Comparison of ENCODE assay signal across 15 cellular contexts in the genomic region with DNA sequence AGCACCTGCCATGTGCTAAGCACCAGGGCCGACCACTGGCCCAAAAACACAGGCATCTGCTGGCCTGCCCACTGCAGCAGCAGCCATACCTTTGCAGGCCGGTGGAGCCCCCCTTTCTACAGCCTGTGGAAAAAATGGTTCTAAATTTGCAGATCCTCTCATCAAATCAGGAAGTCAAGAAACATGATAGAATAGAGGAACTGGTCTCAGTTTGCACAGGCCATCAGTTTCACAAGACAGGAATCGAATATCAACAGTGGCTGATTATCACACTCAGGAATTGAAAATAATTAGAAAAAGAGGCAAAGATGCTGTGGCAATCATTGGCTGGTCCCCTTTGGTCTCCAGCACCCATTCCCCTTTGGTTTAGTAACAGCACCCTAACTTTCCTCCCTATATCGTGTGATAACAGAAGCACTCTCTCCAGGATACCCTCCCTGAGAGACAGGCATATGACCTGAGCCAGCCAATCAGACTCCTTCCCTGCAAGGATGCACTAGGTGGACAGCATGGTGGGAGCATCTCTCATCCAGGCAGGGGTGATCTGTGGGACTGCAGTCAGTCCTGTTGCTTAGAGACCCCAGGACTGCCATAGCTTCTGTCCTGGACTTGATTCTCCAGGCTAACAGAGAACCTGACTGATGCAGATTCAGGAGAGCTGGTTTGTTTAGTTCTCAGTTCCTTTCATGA. TPM values are rescaled to one million over a fixed set of nuclear protein-coding genes. Genes with fewer than 3 reads are reported as not detected.
A peak's percentile ranks its signal among the peaks of the same experiment; 100 is the strongest.
DNase-seq lines count a peak whose midpoint lies in the region; ATAC-seq, FAIRE-seq and TF ChIP-seq lines count a peak whose summit lies in the region.
"Had no signal": no experiment of that assay in that cellular context is flagged by ENCODE, and none has a peak within 500 bp of the region (broad histone marks: within the 10 kb centered on the region; RNA-seq: fewer than 3 reads in every experiment).

No MANE protein-coding gene starts in this region.

- no peak overlapping the region for H3K14ac ChIP-seq in H1 (ENCODE audit: insufficient read length)

- TF ChIP-seq POLR2A in H1 (IDR thresholded peaks at IDR 0.05; ENCODE audit: control extremely low read depth in 1 of 2, low read depth in 2 of 2, low read length in 2 of 2): no peak

- no peak overlapping the region for H3K4ac ChIP-seq in H1 (replicated peaks; ENCODE audit: insufficient read length, low read depth, low read length)

- no peaks in the 10 kb centered on the region for H3K79me1 ChIP-seq in H1 (ENCODE audit: low read depth, low read length)

- H2BK15ac ChIP-seq in H1 (ENCODE audit: low read length): no peak overlapping the region

- H2AK5ac ChIP-seq in H1 (ENCODE audit: low read depth, low read length): no peak overlapping the region

- no TSS peak for BruUV-seq in PC-9 (replicated peaks; lab: Mats Ljungman, UMichigan)

- no peak overlapping the region for H4K8ac ChIP-seq in H1 (ENCODE audit: extremely low read depth, insufficient read depth, low read length)

- H3K4me3 Mint-ChIP-seq in activated CD8-positive, alpha-beta memory T cell treated with anti-CD3 and anti-CD28 coated beads, Interleukin-2, amount 10 ng/mL, durations not matched to agents 7 days and 5 days: no peak overlapping the region
- H3K4me3 Mint-ChIP-seq: natural killer cell treated with Interleukin-12 subunit alpha and Interleukin-12 subunit beta and Interleukin-15 and Interleukin-18, amount 100 ng/mL, for 72 hours; T-cell had no signal

- POLR2A ChIA-PET in PC-9 (lab: Charles Lee; ENCODE audit: unreplicated experiment): no interaction called here
- POLR2A ChIA-PET in H1 (lab: Charles Lee; ENCODE audit: partially characterized antibody): interaction anchor here (0.7 to 3.0 kb wide), 4 partner anchors 10 to 118 kb away, joined by 3 to 11 read pairs (median 4); no protein-coding TSS in a partner anchor

- intact Hi-C loops in PC-9 (cut with micrococcal nuclease; ENCODE audit: unreplicated experiment): no loop called here
- intact Hi-C loops in upper lobe of right lung (cut with DNase I): no loop called here

- no peaks in the 10 kb centered on the region for H3K36me3 ChIP-seq in PC-9 (ENCODE audit: low read depth)
- peaks cover 0 to 3% (median 0%) of the 10 kb centered on the region in 4 experiments; a peak in 2 of 8 replicates for H3K36me3 ChIP-seq in H1 (ENCODE audit: control insufficient read depth in 2 of 4, insufficient read depth in 4 of 4, low read length in 3 of 4)
- H3K36me3 ChIP-seq in upper lobe of right lung: no peaks in the 10 kb centered on the region
- H3K36me3 ChIP-seq: tibial artery had no signal

- H4K91ac ChIP-seq in H1 (replicated peaks; ENCODE audit: insufficient read length, low read length): no peak overlapping the region

- TF ChIP-seq CTCF in PC-9 (conservative IDR thresholded peaks at IDR 0.05) (no peak), H1 (IDR thresholded peaks at IDR 0.05; ENCODE audit: control extremely low read depth in 1 of 3, insufficient read depth in 1 of 3, low read depth in 1 of 3, low read length in 3 of 3) (no peak), upper lobe of right lung (IDR thresholded peaks at IDR 0.05) (no peak), foreskin keratinocyte (conservative IDR thresholded peaks at IDR 0.05) (no peak)

- no peaks in the 10 kb centered on the region for H3K27me3 ChIP-seq in PC-9 (ENCODE audit: insufficient read depth, low read depth)
- H3K27me3 ChIP-seq in H1 (replicated peaks in 1 of 4; ENCODE audit: control insufficient read depth in 3 of 4, extremely low read depth in 1 of 4, insufficient read depth in 3 of 4, low read length in 3 of 4): peaks cover 0 to 4% (median 2%) of the 10 kb centered on the region in 4 experiments; a peak in 2 of 7 replicates
- peaks cover 9% of the 10 kb centered on the region for H3K27me3 ChIP-seq in upper lobe of right lung
- no peaks in the 10 kb centered on the region for H3K27me3 ChIP-seq in foreskin keratinocyte

- H3K27ac Mint-ChIP-seq in activated CD8-positive, alpha-beta memory T cell treated with anti-CD3 and anti-CD28 coated beads, Interleukin-2, amount 10 ng/mL, durations not matched to agents 7 days and 5 days: no peak overlapping the region
- H3K27ac Mint-ChIP-seq: natural killer cell treated with Interleukin-12 subunit alpha and Interleukin-12 subunit beta and Interleukin-15 and Interleukin-18, amount 100 ng/mL, for 72 hours; T-cell had no signal

- no peak overlapping the region for H2BK20ac ChIP-seq in H1 (ENCODE audit: low read length)

- peaks cover 4% of the 10 kb centered on the region; the same call in 1 of the 2 replicates for H3K23me2 ChIP-seq in H1 (ENCODE audit: low read depth, low read length)

- no peaks in the 10 kb centered on the region for H3K9me2 ChIP-seq in PC-9 (ENCODE audit: insufficient read depth)

- H3K4me1 ChIP-seq in PC-9 (replicated peaks; ENCODE audit: insufficient read depth) (peaks cover 41% of the 10 kb centered on the region), H1 (replicated peaks in 1 of 4; ENCODE audit: control insufficient read depth in 3 of 4, insufficient read depth in 4 of 4, low read length in 3 of 4) (peaks cover 9 to 18% (median 14%) of the 10 kb centered on the region in 4 experiments), upper lobe of right lung (no peaks in the 10 kb centered on the region), foreskin keratinocyte (peaks cover 30% of the 10 kb centered on the region)

- H3K9me3 Mint-ChIP-seq in activated CD8-positive, alpha-beta memory T cell treated with anti-CD3 and anti-CD28 coated beads, Interleukin-2, amount 10 ng/mL, durations not matched to agents 7 days and 5 days (ENCODE audit: low read depth): no peaks in the 10 kb centered on the region
- H3K9me3 Mint-ChIP-seq: natural killer cell treated with Interleukin-12 subunit alpha and Interleukin-12 subunit beta and Interleukin-15 and Interleukin-18, amount 100 ng/mL, for 72 hours; T-cell had no signal

- H3K36me3 Mint-ChIP-seq in activated CD8-positive, alpha-beta memory T cell treated with anti-CD3 and anti-CD28 coated beads, Interleukin-2, amount 10 ng/mL, durations not matched to agents 7 days and 5 days: peaks cover 2% of the 10 kb centered on the region
- H3K36me3 Mint-ChIP-seq: natural killer cell treated with Interleukin-12 subunit alpha and Interleukin-12 subunit beta and Interleukin-15 and Interleukin-18, amount 100 ng/mL, for 72 hours; T-cell had no signal

- no peak for FAIRE-seq in H1 (lab: Jason Lieb, UNC)

- H4K5ac ChIP-seq in H1 (ENCODE audit: insufficient read length, low read depth, low read length): no peak overlapping the region

- no peak overlapping the region for H3K56ac ChIP-seq in H1 (replicated peaks; ENCODE audit: insufficient read length, low read depth, low read length)

- H3K4me3 ChIP-seq in PC-9 (no peak overlapping the region), H1 (ENCODE audit: extremely low read depth in 1 of 4, insufficient read depth in 2 of 4, low read depth in 3 of 4, low read length in 4 of 4) (no peak overlapping the region), upper lobe of right lung (no peak overlapping the region)
- H3K4me3 ChIP-seq: tibial artery had no signal

- H2BK12ac ChIP-seq in H1 (ENCODE audit: low read depth, low read length): no peak overlapping the region

- no peak for TF ChIP-seq RAD21 in H1 (IDR thresholded peaks at IDR 0.05 in 1 of 2, conservative IDR thresholded peaks at IDR 0.05 in 1 of 2; ENCODE audit: low read depth in 2 of 2, low read length in 2 of 2)

- H3F3A ChIP-seq in PC-9 (ENCODE audit: insufficient read depth, low read depth): peaks cover 11% of the 10 kb centered on the region; the same call in 1 of the 2 replicates

- no peak overlapping the region for H3K23ac ChIP-seq in H1 (ENCODE audit: insufficient read length)

- WGBS in H1 (ENCODE audit: extremely low coverage in 1 of 2, insufficient coverage in 1 of 2, insufficient read length in 1 of 2, insufficient replicate concordance in 2 of 2, low coverage in 1 of 2, low lambda C conversion rate in 2 of 2, missing lambda C conversion rate in 1 of 2), 2 experiments: 78% methylated on average over 4 of the region's 4 CpGs; no CpG with 5 or more reads in 1 of the 2 experiments

- DNase-seq in activated CD8-positive, alpha-beta memory T cell treated with anti-CD3 and anti-CD28 coated beads, Interleukin-2, amount 10 ng/mL, durations not matched to agents 7 days and 5 days: peak; percentile 35
- no peak for DNase-seq in activated CD8-positive, alpha-beta memory T cell treated with anti-CD3 and anti-CD28 coated beads, Interleukin-2, amount 50 U/mL, for 48 hours
- DNase-seq in PC-9: no peak
- peak in 1 of 2 experiments; percentile 46 for DNase-seq in H1 (ENCODE audit: low read depth in 1 of 2, low spot score in 2 of 2)
- peak; percentile 45 for DNase-seq in upper lobe of right lung
- DNase-seq in mesenteric fat pad (ENCODE audit: low spot score): no peak
- DNase-seq in foreskin keratinocyte: no peak
- DNase-seq: cortex of kidney, DMS 273 treated with DMSO at 0.1 percent for 48 hours, tibial artery had no signal

- H2AFZ ChIP-seq in PC-9 (no peak overlapping the region), H1 (ENCODE audit: low read length) (no peak overlapping the region)

- no peaks in the 10 kb centered on the region for H3K9me3 ChIP-seq in PC-9 (ENCODE audit: insufficient read depth, low read depth)
- H3K9me3 ChIP-seq in H1 (ENCODE audit: insufficient read depth in 2 of 2, low read depth in 1 of 2, low read length in 1 of 2): no peaks in the 10 kb centered on the region
- no peaks in the 10 kb centered on the region for H3K9me3 ChIP-seq in upper lobe of right lung
- H3K9me3 ChIP-seq: tibial artery had no signal

- CTCF ChIA-PET in activated CD8-positive, alpha-beta memory T cell treated with anti-CD3 and anti-CD28 coated beads, Interleukin-2, amount 10 ng/mL, durations not matched to agents 7 days and 5 days (lab: Charles Lee): interaction anchor here (1.3 to 1.7 kb wide), 3 partner anchors 8 to 44 kb away, joined by 3 to 5 read pairs (median 3); no protein-coding TSS in a partner anchor
- CTCF ChIA-PET in PC-9 (lab: Charles Lee): interaction anchor here (1.1 kb wide), 1 partner anchor 18 kb away, joined by 3 read pairs; no protein-coding TSS in a partner anchor
- CTCF ChIA-PET in H1 (lab: Charles Lee; ENCODE audit: partially characterized antibody): interaction anchor here (0.6 to 46.3 kb wide), 9 partner anchors 8 to 199 kb away, joined by 3 to 1340 read pairs (median 5); no protein-coding TSS in a partner anchor

- peaks cover 12% of the 10 kb centered on the region for H3K4me1 Mint-ChIP-seq in activated CD8-positive, alpha-beta memory T cell treated with anti-CD3 and anti-CD28 coated beads, Interleukin-2, amount 10 ng/mL, durations not matched to agents 7 days and 5 days

- 0 out of 2 replicates have a peak overlapping the region, but pooled peaks have one; percentile 49 for H3K27ac ChIP-seq in PC-9
- no peak overlapping the region for H3K27ac ChIP-seq in H1 (ENCODE audit: low read depth, low read length)
- H3K27ac ChIP-seq in upper lobe of right lung: no peak overlapping the region
- H3K27ac ChIP-seq in foreskin keratinocyte: no peak overlapping the region
- H3K27ac ChIP-seq: tibial artery had no signal

- H3K9ac ChIP-seq in H1 (replicated peaks in 1 of 4; ENCODE audit: extremely low read depth in 1 of 4, low read depth in 3 of 4, low read length in 3 of 4): no peak overlapping the region

- H2BK5ac ChIP-seq in H1 (ENCODE audit: low read depth, low read length): no peak overlapping the region

- peaks cover 25% of the 10 kb centered on the region for H3K27me3 Mint-ChIP-seq in activated CD8-positive, alpha-beta memory T cell treated with anti-CD3 and anti-CD28 coated beads, Interleukin-2, amount 10 ng/mL, durations not matched to agents 7 days and 5 days

- no peak for TF ChIP-seq EP300 in H1 (IDR thresholded peaks at IDR 0.05; ENCODE audit: borderline replicate concordance in 1 of 2, low read depth in 2 of 2, low read length in 2 of 2)

- H4K20me1 ChIP-seq in PC-9 (ENCODE audit: insufficient read depth) (no peaks in the 10 kb centered on the region), H1 (replicated peaks in 1 of 2; ENCODE audit: control insufficient read depth in 1 of 2, insufficient read depth in 2 of 2, low read length in 2 of 2) (no peaks in the 10 kb centered on the region)

- H3K79me2 ChIP-seq in PC-9 (ENCODE audit: low read depth) (no peaks in the 10 kb centered on the region), H1 (ENCODE audit: control insufficient read depth in 1 of 2, insufficient read depth in 2 of 2, low read length in 2 of 2) (no peaks in the 10 kb centered on the region)

- ATAC-seq in activated CD8-positive, alpha-beta memory T cell treated with anti-CD3 and anti-CD28 coated beads, Interleukin-2, amount 10 ng/mL, durations not matched to agents 7 days and 5 days: no peak
- ATAC-seq in upper lobe of right lung (peak; percentile 46), HG02623 (IDR thresholded peaks at IDR 0.05; ENCODE audit: unreplicated experiment) (no peak), foreskin keratinocyte (no peak)
- ATAC-seq: natural killer cell treated with Interleukin-12 subunit alpha and Interleukin-12 subunit beta and Interleukin-15 and Interleukin-18, amount 100 ng/mL, for 72 hours; T-cell had no signal

- no peak overlapping the region for H2BK120ac ChIP-seq in H1 (replicated peaks; ENCODE audit: low read depth, low read length)

- peak overlapping the region; percentile 39; the same call in 1 of the 2 replicates for H3K4me2 ChIP-seq in PC-9
- H3K4me2 ChIP-seq in H1 (ENCODE audit: insufficient read depth in 1 of 2, low read depth in 2 of 2, low read length in 2 of 2): no peak overlapping the region

- no peak overlapping the region for H3K18ac ChIP-seq in H1 (ENCODE audit: extremely low read depth, low read length)

RNA-seq across cellular contexts. Expression of a gene that starts 3.5 kb away (rescaled TPM):
- total RNA-seq in activated CD8-positive, alpha-beta memory T cell treated with anti-CD3 and anti-CD28 coated beads, Interleukin-2, amount 10 ng/mL, durations not matched to agents 7 days and 5 days: 1 to 10 TPM; 1.0 to 1.7 TPM
- total RNA-seq in PC-9 (2021): 10.7 and 11.7 TPM in 2 replicates
- total RNA-seq in H1 (2021; fragmentation: NEBNext Ultra II Directional; extraction: Animal tissue kit (Norgen Biotek cat#: 25700)): 9.0 and 9.4 TPM in 2 replicates
- polyA plus RNA-seq in H1 (2011; rRNA removed): 6.9 and 12.5 TPM in 2 replicates
- 7.0 TPM for polyA plus RNA-seq in H1 (2011; cell fraction: cytosol; rRNA removed)
- polyA plus RNA-seq in H1 (2011; cell fraction: nucleus; rRNA removed): 12.6 TPM
- 5.8 to 9.4 TPM (median 8.1 TPM) in 4 replicates for polyA plus RNA-seq in H1 (2012, experiment 1 of 2)
- polyA plus RNA-seq in H1 (2012, experiment 2 of 2): 7.9 TPM
- 6.6 TPM for polyA plus RNA-seq in H1 (2013, experiment 1 of 2)
- 5.3 TPM for polyA plus RNA-seq in H1 (2013, experiment 2 of 2)
- polyA minus RNA-seq in H1 (2011; rRNA and poly(A)+ RNA removed): 4.6 and 6.3 TPM in 2 replicates
- polyA minus RNA-seq in H1 (2011; cell fraction: cytosol; rRNA and poly(A)+ RNA removed): 8.0 TPM
- polyA minus RNA-seq in H1 (2011; cell fraction: nucleus; rRNA and poly(A)+ RNA removed): 13.7 TPM
- 5.7 TPM for total RNA-seq in upper lobe of right lung
- 0.26 TPM for total RNA-seq in mesenteric fat pad
- total RNA-seq in foreskin keratinocyte: 14.1 and 15.6 TPM in 2 replicates
- polyA plus RNA-seq in foreskin keratinocyte: 8.9 and 9.0 TPM in 2 replicates
- total RNA-seq: NCI-H460 had no signal

RNA-seq across cellular contexts. Expression of a gene that starts 47.5 kb away (rescaled TPM):
- total RNA-seq in activated CD8-positive, alpha-beta memory T cell treated with anti-CD3 and anti-CD28 coated beads, Interleukin-2, amount 10 ng/mL, durations not matched to agents 7 days and 5 days: not detected
- not detected in 2 replicates for total RNA-seq in PC-9 (2021)
- total RNA-seq in H1 (2021; fragmentation: NEBNext Ultra II Directional; extraction: Animal tissue kit (Norgen Biotek cat#: 25700)): 0.26 TPM in 1 of 2 replicates, not detected in the other
- 0.16 and 0.18 TPM in 2 replicates for polyA plus RNA-seq in H1 (2011; rRNA removed)
- polyA plus RNA-seq in H1 (2011; cell fraction: cytosol; rRNA removed): 0.22 TPM
- 0.94 TPM for polyA plus RNA-seq in H1 (2011; cell fraction: nucleus; rRNA removed)
- polyA plus RNA-seq in H1 (2012, experiment 1 of 2): 0.16 to 0.21 TPM in 2 of 4 replicates, not detected in the others
- polyA plus RNA-seq in H1 (2012, experiment 2 of 2): not detected
- not detected for polyA plus RNA-seq in H1 (2013, experiment 1 of 2)
- 0.04 TPM for polyA plus RNA-seq in H1 (2013, experiment 2 of 2)
- not detected in 2 replicates for polyA minus RNA-seq in H1 (2011; rRNA and poly(A)+ RNA removed)
- polyA minus RNA-seq in H1 (2011; cell fraction: cytosol; rRNA and poly(A)+ RNA removed): not detected
- 2.1 TPM for polyA minus RNA-seq in H1 (2011; cell fraction: nucleus; rRNA and poly(A)+ RNA removed)
- not detected for total RNA-seq in upper lobe of right lung
- total RNA-seq in mesenteric fat pad: not detected
- not detected in 2 replicates for total RNA-seq in foreskin keratinocyte
- not detected in 2 replicates for polyA plus RNA-seq in foreskin keratinocyte
- total RNA-seq: natural killer cell treated with Interleukin-12 subunit alpha and Interleukin-12 subunit beta and Interleukin-15 and Interleukin-18, amount 100 ng/mL, for 72 hours; NCI-H460 had no signal
- polyA plus RNA-seq: adipose tissue had no signal

Comparison
In these comparisons a context has a peak if more than half of its experiments do, and no peak if none do; other contexts are left out.
1. DNase-seq: peak in activated CD8-positive, alpha-beta memory T cell treated with anti-CD3 and anti-CD28 coated beads, Interleukin-2, amount 10 ng/mL, durations not matched to agents 7 days and 5 days (single experiment) and upper lobe of right lung (single experiment); none in activated CD8-positive, alpha-beta memory T cell treated with anti-CD3 and anti-CD28 coated beads, Interleukin-2, amount 50 U/mL, for 48 hours (single experiment), PC-9 (0 of 2), mesenteric fat pad (single experiment) and foreskin keratinocyte (0 of 2).